1 cellular context compared by ENCODE assay signal in the genomic region with DNA sequence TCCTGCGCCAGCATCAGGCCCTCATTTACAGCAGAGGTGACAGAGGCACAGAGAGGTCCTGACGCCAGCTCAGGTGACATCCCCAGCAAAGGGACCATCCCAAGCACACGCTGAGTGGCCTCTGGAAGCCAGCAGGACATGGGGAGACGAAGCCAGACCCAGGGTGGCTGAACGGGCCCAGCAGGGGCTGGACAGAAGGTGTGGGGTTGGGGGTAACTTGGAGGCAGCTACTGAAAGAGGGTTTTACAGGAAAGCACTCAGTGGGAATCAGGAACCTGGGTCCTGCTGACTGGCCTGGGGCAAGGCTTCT.
TF ChIP-seq lines count a peak whose summit lies in the region.

No MANE protein-coding gene starts in this region.

TF ChIP-seq in SK-N-SH treated with all-trans-retinoic acid at 6 μM for 48 hours, 23 proteins besides CTCF, POLR2A, EP300 and RAD21 (continued from another document):
- TF ChIP-seq, protein P1, sequence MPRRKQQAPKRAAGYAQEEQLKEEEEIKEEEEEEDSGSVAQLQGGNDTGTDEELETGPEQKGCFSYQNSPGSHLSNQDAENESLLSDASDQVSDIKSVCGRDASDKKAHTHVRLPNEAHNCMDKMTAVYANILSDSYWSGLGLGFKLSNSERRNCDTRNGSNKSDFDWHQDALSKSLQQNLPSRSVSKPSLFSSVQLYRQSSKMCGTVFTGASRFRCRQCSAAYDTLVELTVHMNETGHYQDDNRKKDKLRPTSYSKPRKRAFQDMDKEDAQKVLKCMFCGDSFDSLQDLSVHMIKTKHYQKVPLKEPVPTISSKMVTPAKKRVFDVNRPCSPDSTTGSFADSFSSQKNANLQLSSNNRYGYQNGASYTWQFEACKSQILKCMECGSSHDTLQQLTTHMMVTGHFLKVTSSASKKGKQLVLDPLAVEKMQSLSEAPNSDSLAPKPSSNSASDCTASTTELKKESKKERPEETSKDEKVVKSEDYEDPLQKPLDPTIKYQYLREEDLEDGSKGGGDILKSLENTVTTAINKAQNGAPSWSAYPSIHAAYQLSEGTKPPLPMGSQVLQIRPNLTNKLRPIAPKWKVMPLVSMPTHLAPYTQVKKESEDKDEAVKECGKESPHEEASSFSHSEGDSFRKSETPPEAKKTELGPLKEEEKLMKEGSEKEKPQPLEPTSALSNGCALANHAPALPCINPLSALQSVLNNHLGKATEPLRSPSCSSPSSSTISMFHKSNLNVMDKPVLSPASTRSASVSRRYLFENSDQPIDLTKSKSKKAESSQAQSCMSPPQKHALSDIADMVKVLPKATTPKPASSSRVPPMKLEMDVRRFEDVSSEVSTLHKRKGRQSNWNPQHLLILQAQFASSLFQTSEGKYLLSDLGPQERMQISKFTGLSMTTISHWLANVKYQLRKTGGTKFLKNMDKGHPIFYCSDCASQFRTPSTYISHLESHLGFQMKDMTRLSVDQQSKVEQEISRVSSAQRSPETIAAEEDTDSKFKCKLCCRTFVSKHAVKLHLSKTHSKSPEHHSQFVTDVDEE (CRISPR knock-in tag; IDR thresholded peaks at IDR 0.05) = no peak
- no peak for TF ChIP-seq ZNF70 (CRISPR knock-in tag; IDR thresholded peaks at IDR 0.05)
- no peak for TF ChIP-seq ESRRG (CRISPR knock-in tag; IDR thresholded peaks at IDR 0.05)
- TF ChIP-seq ZFP30 (CRISPR knock-in tag; IDR thresholded peaks at IDR 0.05) = no peak
- no peak for TF ChIP-seq PPARA (CRISPR knock-in tag; IDR thresholded peaks at IDR 0.05; ENCODE audit: borderline replicate concordance)
- no peak for TF ChIP-seq CSRNP3 (CRISPR knock-in tag; IDR thresholded peaks at IDR 0.05)
